24 cellular contexts compared by ENCODE assay signal in genomic region chr3:5267253-5267652, GRCh38.
"Had no signal": no experiment of that assay in that cellular context is flagged by ENCODE, and none has a peak within 500 bp of the region (broad histone marks: within the 10 kb centered on the region; RNA-seq: fewer than 3 reads in every experiment).

No MANE protein-coding gene starts in this region.

- FAIRE-seq: endothelial cell of umbilical vein, islet of Langerhans, keratinocyte had no signal

- H3K9me3 ChIP-seq: esophagus squamous epithelium, gastrocnemius medialis, heart right ventricle, left lung, lower lobe of right lung, mucosa of descending colon had no signal

- ATAC-seq: gastrocnemius medialis; heart right ventricle; left cardiac atrium; left lung; left ventricle myocardium superior; lower lobe of right lung; mucosa of descending colon; naive thymus-derived CD8-positive, alpha-beta T cell had no signal

- H3K27ac ChIP-seq: coronary artery, dorsolateral prefrontal cortex, esophagus squamous epithelium, gastrocnemius medialis, heart right ventricle, left lung, lower lobe of right lung had no signal

- H3K27me3 ChIP-seq: dorsolateral prefrontal cortex, esophagus squamous epithelium, gastrocnemius medialis, left lung had no signal

- H3K36me3 ChIP-seq: esophagus squamous epithelium, gastrocnemius medialis, heart right ventricle, left lung, lower lobe of right lung had no signal

- H3K4me1 ChIP-seq: esophagus squamous epithelium, gastrocnemius medialis, heart right ventricle, left lung, lower lobe of right lung had no signal

- DNase-seq: dermis blood vessel endothelial cell; dorsolateral prefrontal cortex; effector CD4-positive, alpha-beta T cell; effector memory CD4-positive, alpha-beta T cell; esophagus squamous epithelium; foreskin fibroblast; foreskin melanocyte; gastrocnemius medialis; glutamatergic neuron; head of caudate nucleus; heart right ventricle; hippocampal formation; left cardiac atrium; left lung; left ventricle myocardium superior; lower lobe of right lung; mesenchymal stem cell; mucosa of descending colon; naive B cell; naive thymus-derived CD8-positive, alpha-beta T cell had no signal

- H3K4me3 ChIP-seq: coronary artery, dorsolateral prefrontal cortex, esophagus squamous epithelium, gastrocnemius medialis, heart right ventricle, left lung, lower lobe of right lung, mucosa of descending colon had no signal
